12 cellular contexts compared by ENCODE assay signal in genomic region chr14:94581127-94581999, GRCh38. TPM values are rescaled to one million over a fixed set of nuclear protein-coding genes. Genes with fewer than 3 reads are reported as not detected.
DNase-seq lines count a peak whose midpoint lies in the region; ATAC-seq and TF ChIP-seq lines count a peak whose summit lies in the region.
"Had no signal": no experiment of that assay in that cellular context is flagged by ENCODE, and none has a peak within 500 bp of the region (broad histone marks: within the 10 kb centered on the region; RNA-seq: fewer than 3 reads in every experiment).

TSS of gene SERPINA5 (plus strand) at chr14:94581426. CDS start at chr14:94587363, 5,937 bp downstream.

- in situ Hi-C loops in mammary epithelial cell (cut with MboI; ENCODE audit: low sequenced_read_pairs in 2 of 2), result no loop called here

- H3K36me3 ChIP-seq in mammary epithelial cell (ENCODE audit: insufficient read depth, low read length) (no peaks in the 10 kb centered on the region), skeletal muscle satellite cell (ENCODE audit: insufficient read depth, low read length) (no peaks in the 10 kb centered on the region)

- no peak within 1 kb of the TSS for H3K27ac ChIP-seq in mammary epithelial cell (ENCODE audit: insufficient read depth, low read depth, low read length)

- dilution Hi-C loops in mammary epithelial cell (cut with HindIII; ENCODE audit: low sequenced_read_pairs), result loop anchor here (10.0 kb wide), 1 partner anchor 63 kb away; no protein-coding TSS in a partner anchor

- no TSS peak for BruUV-seq in mammary epithelial cell (replicated peaks; lab: Mats Ljungman, UMichigan)

- peak within 1 kb of the TSS; percentile 45 for H2AFZ ChIP-seq in mammary epithelial cell (ENCODE audit: low read depth, low read length)

- H3K4me3 ChIP-seq in mammary epithelial cell (replicated peaks in 1 of 3; ENCODE audit: insufficient read depth in 1 of 3, low read depth in 2 of 3, low read length in 3 of 3), result no peak within 1 kb of the TSS
- peak within 1 kb of the TSS; percentile 21 for H3K4me3 ChIP-seq in skeletal muscle satellite cell (ENCODE audit: low read length)

- H4K20me1 ChIP-seq in mammary epithelial cell (ENCODE audit: insufficient read depth, low read length), result no peaks in the 10 kb centered on the region

- no peaks in the 10 kb centered on the region for H3K79me2 ChIP-seq in mammary epithelial cell (ENCODE audit: insufficient read depth, low read length)

- no peak for ATAC-seq in GM19397 (IDR thresholded peaks at IDR 0.05; ENCODE audit: unreplicated experiment)
- ATAC-seq: natural killer cell had no signal

- H3K4me1 ChIP-seq in mammary epithelial cell (ENCODE audit: insufficient read depth, low read length), result no peaks in the 10 kb centered on the region
- H3K4me1 ChIP-seq in skeletal muscle satellite cell (ENCODE audit: control insufficient read depth, insufficient read depth, low read length), result peaks cover 14% of the 10 kb centered on the region

- intact Hi-C loops in mammary epithelial cell (cut with micrococcal nuclease), result no loop called here

- 98% methylated on average over 6 of the region's 18 CpGs for WGBS in mammary epithelial cell (ENCODE audit: low coverage, missing lambda C conversion rate)

- CTCF ChIA-PET in mammary epithelial cell (lab: Charles Lee; ENCODE audit: low non-redundant PET), result no interaction called here

- H3K9ac ChIP-seq in mammary epithelial cell (ENCODE audit: insufficient read depth, low read length) (no peak within 1 kb of the TSS), skeletal muscle satellite cell (ENCODE audit: low read depth, low read length) (no peak within 1 kb of the TSS)

- no peak within 1 kb of the TSS for H3K4me2 ChIP-seq in mammary epithelial cell (ENCODE audit: insufficient read depth, low read depth, low read length)
- H3K4me2 ChIP-seq in skeletal muscle satellite cell (ENCODE audit: low read length), result peak within 1 kb of the TSS; percentile 60

- no peaks in the 10 kb centered on the region for H3K27me3 ChIP-seq in mammary epithelial cell (ENCODE audit: insufficient read depth, low read length)
- H3K27me3 ChIP-seq in skeletal muscle satellite cell (ENCODE audit: control insufficient read depth, insufficient read depth, low read length), result no peaks in the 10 kb centered on the region

- H3K9me3 ChIP-seq in mammary epithelial cell (replicated peaks; ENCODE audit: insufficient read depth, low read length) (no peaks in the 10 kb centered on the region), skeletal muscle satellite cell (replicated peaks; ENCODE audit: low read length) (no peaks in the 10 kb centered on the region)

- DNase-seq in HT1080 (ENCODE audit: low read depth), result peak; percentile 25
- DNase-seq in mammary epithelial cell, result peak; percentile 7
- peak; percentile 52 for DNase-seq in iris pigment epithelial cell (ENCODE audit: low read depth)
- DNase-seq in middle frontal gyrus (ENCODE audit: extremely low spot score, low spot score), result no peak
- no peak for DNase-seq in cerebellar cortex (ENCODE audit: low spot score)
- DNase-seq in GOT3 (lab: John Stamatoyannopoulos, UW), result no peak
- DNase-seq: activated CD8-positive, alpha-beta memory T cell treated with anti-CD3 and anti-CD28 coated beads, Interleukin-2, amount 50 U/mL, for 4 hours; natural killer cell; NCI-H82 had no signal

- TF ChIP-seq CTCF in mammary epithelial cell (conservative IDR thresholded peaks at IDR 0.05 in 1 of 2, IDR thresholded peaks at IDR 0.05 in 1 of 2; ENCODE audit: extremely low read depth in 1 of 2, insufficient read depth in 1 of 2, low read depth in 1 of 2, low read length in 2 of 2), result no peak

RNA-seq across cellular contexts. Expression of gene SERPINA5, which starts in this region (rescaled TPM):
- total RNA-seq in HT1080 (2014; rRNA removed; shearing (Covaris generic)), result not detected in 2 replicates
- polyA plus RNA-seq in HT1080 (2015; cell fraction: cytosol; rRNA removed), result 0.98 and 1.9 TPM in 2 replicates
- polyA plus RNA-seq in HT1080 (2015; cell fraction: nucleus; rRNA removed), result 1.4 and 1.7 TPM in 2 replicates
- total RNA-seq in mammary epithelial cell, result 1 to 10 TPM in 1 of 2 donors, not detected in 1; 1.7 TPM
- 0.22 TPM for polyA plus RNA-seq in mammary epithelial cell
- polyA minus RNA-seq in mammary epithelial cell, result not detected
- 0.66 and 0.76 TPM in 2 replicates for total RNA-seq in skeletal muscle satellite cell (2012; rRNA removed)
- total RNA-seq: bronchial epithelial cell, natural killer cell had no signal

Comparison
In these comparisons a context has a peak if more than half of its experiments do, and no peak if none do; other contexts are left out.
1. DNase-seq: peak in HT1080 (single experiment), mammary epithelial cell (single experiment) and iris pigment epithelial cell (single experiment); none in middle frontal gyrus (single experiment), cerebellar cortex (single experiment) and GOT3 (single experiment).